In the genomic region with DNA sequence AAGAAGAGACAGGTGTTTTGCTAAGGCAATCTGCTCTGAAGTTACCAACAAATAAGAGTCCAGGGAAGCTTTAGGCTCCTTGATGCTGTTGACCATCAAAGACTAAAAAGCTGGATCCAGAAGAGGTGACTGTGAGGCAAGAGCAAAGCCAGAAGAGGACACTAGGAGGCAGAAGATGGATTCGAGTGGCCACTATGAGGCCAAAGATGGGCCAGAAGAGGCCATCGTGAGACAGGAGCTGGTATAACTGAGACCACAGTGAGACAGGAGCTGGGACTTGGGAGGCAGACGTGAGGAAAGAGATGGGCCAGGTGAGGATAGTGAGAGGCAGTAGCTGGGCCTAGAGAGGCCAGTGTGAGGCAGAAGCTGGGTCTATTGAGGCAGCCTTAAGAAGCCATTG, we compare ENCODE assay signal across 9 cellular contexts. TPM values are rescaled to one million over a fixed set of nuclear protein-coding genes. Genes with fewer than 3 reads are reported as not detected.
"Had no signal": no experiment of that assay in that cellular context is flagged by ENCODE, and none has a peak within 500 bp of the region (broad histone marks: within the 10 kb centered on the region; RNA-seq: fewer than 3 reads in every experiment).

No MANE protein-coding gene starts in this region.

- H3K27ac ChIP-seq: GM23248, HL-60 had no signal

- H3K9me3 ChIP-seq: HAP-1 had no signal

- H3K4me3 ChIP-seq: GM23248, HAP-1 had no signal

- H3K4me1 ChIP-seq: HAP-1 had no signal

- H3K36me3 ChIP-seq: HAP-1 had no signal

- DNase-seq: GM23248, GOT3, H7, HFFc6 had no signal

RNA-seq across cellular contexts. Expression of a gene that starts 37.7 kb away (rescaled TPM):
- total RNA-seq: GM23248, H4, H7, HepG2, HFFc6, HT1080 had no signal
